32 cellular contexts compared by ENCODE assay signal in genomic region chr14:65834812-65835211, GRCh38.
DNase-seq lines count a peak whose midpoint lies in the region; ATAC-seq, FAIRE-seq and TF ChIP-seq lines count a peak whose summit lies in the region.
"Had no signal": no experiment of that assay in that cellular context is flagged by ENCODE, and none has a peak within 500 bp of the region (broad histone marks: within the 10 kb centered on the region; RNA-seq: fewer than 3 reads in every experiment).

No MANE protein-coding gene starts in this region.

- no peak overlapping the region for H3K9ac ChIP-seq in HepG2 (ENCODE audit: insufficient read depth, low read depth, low read length)
- no peak overlapping the region for H3K9ac ChIP-seq in K562 (ENCODE audit: insufficient read depth in 1 of 2, low read depth in 2 of 2, low read length in 2 of 2)
- no peak overlapping the region for H3K9ac ChIP-seq in neural progenitor cell
- no peak overlapping the region for H3K9ac ChIP-seq in SK-N-SH
- H3K9ac ChIP-seq: BLaER1 treated with 17β-estradiol and CSF1 and Interleukin-3, amounts not matched to agents 10 nM and 100 nM; KMS-11 had no signal

- H3K9me3 Mint-ChIP-seq in neural progenitor cell = no peaks in the 10 kb centered on the region
- H3K9me3 Mint-ChIP-seq: HFFc6 had no signal

- DNase-seq in HepG2 (ENCODE audit: low spot score) (no peak), right lobe of liver (no peak), K562 (ENCODE audit: extremely low read depth in 1 of 4, low spot score in 3 of 4) (no peak), neural progenitor cell (ENCODE audit: low spot score) (peak; percentile 25), SIG-M5 (lab: John Stamatoyannopoulos, UW) (no peak), SK-N-SH (no peak)
- DNase-seq: AML-193; CD4-positive, alpha-beta memory T cell; COR-L47; DMS79 treated with DMSO at 0.1 percent for 48 hours; GF-D8; HFFc6; IMR-90; NCI-H1048; NCI-H1417; NCI-H1694; NCI-H2029 treated with DMSO at 0.1 percent for 48 hours; NCI-H2227 treated with DMSO at 0.1 percent for 48 hours; NCI-H510A; NCI-H69; SHP77; SW 1271 had no signal

- no peak for FAIRE-seq in HepG2 (lab: Jason Lieb, UNC)
- no peak for FAIRE-seq in K562 (lab: Jason Lieb, UNC)
- FAIRE-seq: A549, GM12891, GM19239 had no signal

- no peaks in the 10 kb centered on the region for H3K9me2 ChIP-seq in SK-N-SH

- H3K36me3 Mint-ChIP-seq in neural progenitor cell = no peaks in the 10 kb centered on the region

- H2AFZ ChIP-seq in HepG2 (ENCODE audit: low read length) = no peak overlapping the region
- no peak overlapping the region for H2AFZ ChIP-seq in K562 (ENCODE audit: low read depth, low read length)
- H2AFZ ChIP-seq in neural progenitor cell (replicated peaks) = no peak overlapping the region
- no peak overlapping the region for H2AFZ ChIP-seq in SK-N-SH (ENCODE audit: low read depth)

- POLR2A ChIA-PET in HepG2 (lab: Yijun Ruan, JAX) (no interaction called here), K562 (lab: Yijun Ruan, JAX) (interaction anchor here (1.0 kb wide), 1 partner anchor 416 kb away, joined by 3 read pairs; no protein-coding TSS in a partner anchor), SK-N-SH (lab: Yijun Ruan, JAX) (no interaction called here)

- CTCF ChIA-PET in HepG2 (lab: Yijun Ruan, JAX; ENCODE audit: low intra/inter-chr PET ratio, low total read pairs) = no interaction called here
- CTCF ChIA-PET in K562 (lab: Yijun Ruan, JAX; ENCODE audit: low intra/inter-chr PET ratio) = no interaction called here
- CTCF ChIA-PET in SK-N-SH (lab: Yijun Ruan, JAX) = interaction anchor here (1.1 to 3.3 kb wide), 3 partner anchors 9 to 419 kb away, joined by 3 to 17 read pairs (median 4); no protein-coding TSS in a partner anchor

- H3K4me1 ChIP-seq in HepG2 (ENCODE audit: insufficient read depth, low read length) = no peaks in the 10 kb centered on the region
- no peaks in the 10 kb centered on the region for H3K4me1 ChIP-seq in right lobe of liver
- H3K4me1 ChIP-seq in K562 (replicated peaks in 1 of 2; ENCODE audit: control insufficient read depth in 2 of 2, insufficient read depth in 2 of 2, low read length in 2 of 2) = no peaks in the 10 kb centered on the region
- H3K4me1 ChIP-seq in neural progenitor cell = peaks cover 28% of the 10 kb centered on the region
- H3K4me1 ChIP-seq in SK-N-SH (ENCODE audit: control insufficient read depth in 1 of 2, insufficient read depth in 2 of 2, low read depth in 1 of 2, low read length in 1 of 2) = peaks cover 0 to 3% of the 10 kb centered on the region in 2 experiments; a peak in 1 of 4 replicates
- H3K4me1 ChIP-seq: HAP-1 had no signal

- H3K27ac Mint-ChIP-seq in neural progenitor cell = peak overlapping the region; percentile 46
- H3K27ac Mint-ChIP-seq: HFFc6 had no signal

- H4K20me1 ChIP-seq in HepG2 (ENCODE audit: insufficient read depth, low read length) (no peaks in the 10 kb centered on the region), K562 (replicated peaks; ENCODE audit: control insufficient read depth, insufficient read depth, low read length) (no peaks in the 10 kb centered on the region), neural progenitor cell (ENCODE audit: low read depth) (no peaks in the 10 kb centered on the region), SK-N-SH (ENCODE audit: insufficient read depth) (no peaks in the 10 kb centered on the region)
- H4K20me1 ChIP-seq: BLaER1 treated with 17β-estradiol and CSF1 and Interleukin-3, amounts not matched to agents 10 nM and 100 nM had no signal

- H3K27me3 Mint-ChIP-seq in neural progenitor cell (ENCODE audit: insufficient read depth, low read depth) = peaks cover 11% of the 10 kb centered on the region
- H3K27me3 Mint-ChIP-seq: CD4-positive, alpha-beta memory T cell had no signal

- H3K79me2 ChIP-seq in HepG2 (ENCODE audit: insufficient read depth, low read length) (no peaks in the 10 kb centered on the region), K562 (ENCODE audit: control insufficient read depth, insufficient read depth, low read length) (no peaks in the 10 kb centered on the region), neural progenitor cell (ENCODE audit: low read depth) (no peaks in the 10 kb centered on the region), SK-N-SH (ENCODE audit: insufficient read depth) (no peaks in the 10 kb centered on the region)

- no peak for TF ChIP-seq RAD21 in HepG2 (CRISPR knock-in tag; IDR thresholded peaks at IDR 0.05)
- TF ChIP-seq RAD21 in K562 (CRISPR knock-in tag; conservative IDR thresholded peaks at IDR 0.05 in 1 of 2, IDR thresholded peaks at IDR 0.05 in 1 of 2) = no peak
- TF ChIP-seq RAD21 in SK-N-SH (IDR thresholded peaks at IDR 0.05; ENCODE audit: low read length) = no peak

- no peaks in the 10 kb centered on the region for H3K36me3 ChIP-seq in HepG2 (replicated peaks in 1 of 2; ENCODE audit: control insufficient read depth in 1 of 2, insufficient read depth in 2 of 2, low read length in 2 of 2)
- H3K36me3 ChIP-seq in right lobe of liver = no peaks in the 10 kb centered on the region
- H3K36me3 ChIP-seq in K562 (ENCODE audit: control insufficient read depth, insufficient read depth, low read length) = no peaks in the 10 kb centered on the region
- H3K36me3 ChIP-seq in neural progenitor cell = no peaks in the 10 kb centered on the region
- H3K36me3 ChIP-seq in SK-N-SH (replicated peaks in 1 of 2; ENCODE audit: control insufficient read depth in 1 of 2, insufficient read depth in 2 of 2, low read length in 1 of 2) = no peaks in the 10 kb centered on the region
- H3K36me3 ChIP-seq: BLaER1 treated with 17β-estradiol and CSF1 and Interleukin-3, amounts not matched to agents 10 nM and 100 nM; HAP-1 had no signal

- H3K4me3 ChIP-seq in HepG2 (replicated peaks in 1 of 3; ENCODE audit: insufficient read depth in 1 of 3, low read depth in 2 of 3, low read length in 3 of 3) (no peak overlapping the region), right lobe of liver (no peak overlapping the region), K562 (no peak overlapping the region), neural progenitor cell (no peak overlapping the region), SK-N-SH (ENCODE audit: low read depth in 2 of 2, low read length in 1 of 2) (no peak overlapping the region)
- H3K4me3 ChIP-seq: A549; BLaER1 treated with 17β-estradiol and CSF1 and Interleukin-3, amounts not matched to agents 10 nM and 100 nM; HAP-1; SK-N-MC had no signal

- H3K27me3 ChIP-seq in HepG2 (ENCODE audit: control insufficient read depth in 1 of 2, insufficient read depth in 2 of 2, low read length in 2 of 2) = peaks cover 0 to 18% of the 10 kb centered on the region in 2 experiments; a peak in 4 of 5 replicates
- H3K27me3 ChIP-seq in right lobe of liver = no peaks in the 10 kb centered on the region
- peaks cover 0 to 19% of the 10 kb centered on the region in 2 experiments; a peak in 2 of 5 replicates for H3K27me3 ChIP-seq in K562 (ENCODE audit: control insufficient read depth in 2 of 2, insufficient read depth in 2 of 2, low read length in 2 of 2)
- H3K27me3 ChIP-seq in neural progenitor cell = no peaks in the 10 kb centered on the region
- no peaks in the 10 kb centered on the region; the same call in 1 of the 2 replicates for H3K27me3 ChIP-seq in SK-N-SH (ENCODE audit: insufficient read depth)
- H3K27me3 ChIP-seq: BLaER1 treated with 17β-estradiol and CSF1 and Interleukin-3, amounts not matched to agents 10 nM and 100 nM had no signal

- no peaks in the 10 kb centered on the region for H3K9me1 ChIP-seq in K562 (ENCODE audit: control insufficient read depth, insufficient read depth, low read length)

- TF ChIP-seq EP300 in HepG2 (IDR thresholded peaks at IDR 0.05; ENCODE audit: low read depth in 2 of 2, low read length in 2 of 2) (no peak), HepG2 (CRISPR knock-in tag; IDR thresholded peaks at IDR 0.05; ENCODE audit: borderline replicate concordance) (no peak), K562 (IDR thresholded peaks at IDR 0.05; ENCODE audit: low read length) (no peak), SK-N-SH (IDR thresholded peaks at IDR 0.05; ENCODE audit: borderline replicate concordance in 1 of 2, low read depth in 1 of 2, low read length in 1 of 2) (no peak)

- TF ChIP-seq CTCF in HepG2 (CRISPR knock-in tag; IDR thresholded peaks at IDR 0.05) (no peak), right lobe of liver (IDR thresholded peaks at IDR 0.05) (no peak), K562 (IDR thresholded peaks at IDR 0.05 in 2 of 3, conservative IDR thresholded peaks at IDR 0.05 in 1 of 3; ENCODE audit: insufficient read depth in 2 of 3, low read depth in 1 of 3, low read length in 3 of 3) (no peak), neural progenitor cell (IDR thresholded peaks at IDR 0.05) (no peak), SK-N-SH (IDR thresholded peaks at IDR 0.05) (no peak)

- H3K4me2 ChIP-seq in HepG2 (ENCODE audit: low read depth, low read length) (no peak overlapping the region), K562 (ENCODE audit: insufficient read depth, low read length) (no peak overlapping the region), neural progenitor cell (no peak overlapping the region), SK-N-SH (no peak overlapping the region)
- H3K4me2 ChIP-seq: A549; BLaER1 treated with 17β-estradiol and CSF1 and Interleukin-3, amounts not matched to agents 10 nM and 100 nM; KMS-11 had no signal

- H3K9me3 ChIP-seq in HepG2 (ENCODE audit: low read length) (no peaks in the 10 kb centered on the region), right lobe of liver (no peaks in the 10 kb centered on the region), K562 (replicated peaks; ENCODE audit: control insufficient read depth, insufficient read depth, low read depth, low read length) (no peaks in the 10 kb centered on the region), neural progenitor cell (ENCODE audit: low read depth) (no peaks in the 10 kb centered on the region), SK-N-SH (no peaks in the 10 kb centered on the region)
- H3K9me3 ChIP-seq: A549; BLaER1 treated with 17β-estradiol and CSF1 and Interleukin-3, amounts not matched to agents 10 nM and 100 nM; HAP-1 had no signal

- intact Hi-C loops in HepG2 (cut with micrococcal nuclease; ENCODE audit: unreplicated experiment) = no loop called here
- intact Hi-C loops in right lobe of liver (cut with DNase I) = no loop called here
- intact Hi-C loops in K562 (cut with micrococcal nuclease) = no loop called here

- ATAC-seq in HepG2 = no peak
- no peak for ATAC-seq in right lobe of liver
- ATAC-seq in K562 = no peak
- ATAC-seq in HG02610 (IDR thresholded peaks at IDR 0.05; ENCODE audit: unreplicated experiment) = no peak
- ATAC-seq: A549, Panc1 had no signal

- in situ Hi-C loops in HepG2 (cut with HindIII; ENCODE audit: extremely low pct_ligation_motif_present, low pct_unique_long_range_greater_than_20kb) = no loop called here
- in situ Hi-C loops in K562 (cut with MboI) = loop anchor here (25.0 kb wide), 2 partner anchors 423 to 673 kb away; partner anchors contain the start of gene FUT8

- peaks cover 35% of the 10 kb centered on the region for H3K4me1 Mint-ChIP-seq in neural progenitor cell

- no peak for TF ChIP-seq POLR2A in HepG2 (IDR thresholded peaks at IDR 0.05; ENCODE audit: insufficient read depth in 1 of 2, low read depth in 2 of 2, low read length in 2 of 2)
- TF ChIP-seq POLR2A in right lobe of liver (IDR thresholded peaks at IDR 0.05) = no peak
- no peak for TF ChIP-seq POLR2A in K562 (conservative IDR thresholded peaks at IDR 0.05)

- no peak overlapping the region for H3K27ac ChIP-seq in HepG2 (ENCODE audit: extremely low read length, insufficient read depth, low read length)
- no peak overlapping the region for H3K27ac ChIP-seq in right lobe of liver
- H3K27ac ChIP-seq in K562 (ENCODE audit: extremely low read depth, low read depth, low read length) = no peak overlapping the region
- no peak overlapping the region for H3K27ac ChIP-seq in neural progenitor cell
- no peak overlapping the region for H3K27ac ChIP-seq in SK-N-SH (ENCODE audit: low read depth in 2 of 2, low read length in 1 of 2)
- H3K27ac ChIP-seq: A549; BLaER1 treated with 17β-estradiol and CSF1 and Interleukin-3, amounts not matched to agents 10 nM and 100 nM; KMS-11; RWPE1; SK-N-MC had no signal

- 54% methylated on average over 6 of the region's 6 CpGs for WGBS in HepG2 (ENCODE audit: low lambda C conversion rate)
- 96% methylated on average over 4 of the region's 6 CpGs for WGBS in right lobe of liver (ENCODE audit: insufficient coverage, low coverage, low lambda C conversion rate, missing lambda C conversion rate)
- 7% methylated on average over 5 of the region's 6 CpGs for whole genome bisulfite sequencing in K562 (ENCODE audit: insufficient coverage, low coverage, missing lambda C conversion rate)
- 88% methylated on average over 2 of the region's 6 CpGs for WGBS in SK-N-SH (ENCODE audit: low lambda C conversion rate)

- BruUV-seq in HepG2 (replicated peaks; lab: Mats Ljungman, UMichigan) (no TSS peak), K562 (replicated peaks; lab: Mats Ljungman, UMichigan) (no TSS peak)

- H3K4me3 Mint-ChIP-seq in neural progenitor cell = no peak overlapping the region
- H3K4me3 Mint-ChIP-seq: CD4-positive, alpha-beta memory T cell; HFFc6 had no signal

- H3F3A ChIP-seq in neural progenitor cell (ENCODE audit: low read depth) (peaks cover 15% of the 10 kb centered on the region), SK-N-SH (replicated peaks; ENCODE audit: insufficient read depth) (no peaks in the 10 kb centered on the region)

Comparison
In these comparisons a context has a peak if more than half of its experiments do, and no peak if none do; other contexts are left out.
1. Of the 241 proteins assayed by ChIP-seq in both HepG2 and K562: peak only in HepG2: none; only in K562: none; in both: RFX1; in neither: 240.